8 cellular contexts compared by ENCODE assay signal in the genomic region with DNA sequence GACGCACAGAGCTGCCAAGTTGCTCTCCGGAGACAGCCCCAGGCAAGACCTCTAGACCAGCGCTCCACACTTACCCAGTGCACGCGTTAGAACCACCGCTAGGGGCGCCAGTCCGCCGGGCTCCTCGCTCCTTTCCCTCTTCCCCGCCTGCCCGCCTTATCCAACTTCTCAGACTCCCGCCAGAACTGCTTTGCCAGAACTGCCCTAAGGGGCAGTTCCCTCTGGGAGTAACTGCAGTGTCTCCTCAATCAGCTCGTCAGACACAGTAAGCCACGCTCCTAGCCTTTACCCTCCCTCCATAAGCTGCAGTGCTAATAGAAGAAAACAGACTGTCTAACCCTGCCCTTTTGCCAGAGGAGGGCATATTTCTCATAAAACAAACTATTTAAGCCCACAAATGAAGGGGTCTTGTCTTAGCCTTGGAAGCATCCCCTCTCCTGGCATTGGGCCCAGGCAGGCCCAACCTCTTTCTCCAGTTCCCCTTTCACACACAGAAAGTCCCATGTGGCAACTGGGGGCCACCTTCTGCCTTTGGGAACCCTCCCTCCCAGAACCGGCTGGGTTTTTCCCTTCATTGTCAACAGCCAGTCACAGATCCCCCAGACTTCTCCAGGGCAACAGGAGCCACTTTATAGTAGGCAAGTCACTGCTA. TPM values are rescaled to one million over a fixed set of nuclear protein-coding genes. Genes with fewer than 3 reads are reported as not detected.
DNase-seq lines count a peak whose midpoint lies in the region; ATAC-seq and TF ChIP-seq lines count a peak whose summit lies in the region.

No MANE protein-coding gene starts in this region.

- peak overlapping the region; percentile 59 for H3K27ac Mint-ChIP-seq in endothelial cell (ENCODE audit: unreplicated experiment)

- no peak for ATAC-seq in GM21576 (IDR thresholded peaks at IDR 0.05; ENCODE audit: unreplicated experiment)

- no peaks in the 10 kb centered on the region for H3K9me3 Mint-ChIP-seq in endothelial cell (ENCODE audit: unreplicated experiment)

- H3K4me1 Mint-ChIP-seq in endothelial cell (ENCODE audit: unreplicated experiment): peaks cover 68% of the 10 kb centered on the region

- peak; percentile 97 for TF ChIP-seq CTCF in GM12875 (IDR thresholded peaks at IDR 0.05; ENCODE audit: borderline replicate concordance, insufficient read depth, low read depth, low read length)
- peak; percentile 91 for TF ChIP-seq CTCF in endothelial cell (IDR thresholded peaks at IDR 0.05; ENCODE audit: unreplicated experiment)

- peaks cover 20% of the 10 kb centered on the region for H3K27me3 Mint-ChIP-seq in endothelial cell (ENCODE audit: unreplicated experiment)

- peak overlapping the region; percentile 87 for H3K4me3 Mint-ChIP-seq in endothelial cell (ENCODE audit: unreplicated experiment)

- peak overlapping the region; percentile 31 for H3K4me3 ChIP-seq in GM12875 (ENCODE audit: low read depth, low read length)

- H3K36me3 Mint-ChIP-seq in endothelial cell (ENCODE audit: low read depth, unreplicated experiment): peaks cover 40% of the 10 kb centered on the region

- peak in 73 of 76 experiments; percentile 21 to 87 (median 69) for DNase-seq in HUDEP-2 (lab: John Stamatoyannopoulos, UW; ENCODE audit: unreplicated experiment in 76 of 76)
- DNase-seq in NOMO-1 treated with dmso at 0.1 percent for 144 hours (lab: John Stamatoyannopoulos, UW; ENCODE audit: unreplicated experiment): peak; percentile 59
- DNase-seq in activated CD8-positive, alpha-beta memory T cell treated with anti-CD3 and anti-CD28 coated beads, Interleukin-2, amount 50 U/mL, for 24 hours (ENCODE audit: extremely low read depth): peak; percentile 57
- DNase-seq in endothelial cell (ENCODE audit: low spot score): peak; percentile 94
- peak; percentile 89 for DNase-seq in midbrain (lab: John Stamatoyannopoulos, UW)
- peak; percentile 62 to 64 for DNase-seq in stimulated activated CD8-positive, alpha-beta memory T cell treated with anti-CD3 and anti-CD28 coated beads, Interleukin-15, amount 100 ng/mL, for 48 hours (ENCODE audit: low read depth in 2 of 2)

RNA-seq across cellular contexts. Expression of a gene that starts 3.7 kb away (rescaled TPM):
- 153 TPM for total RNA-seq in endothelial cell (ENCODE audit: unreplicated experiment)

RNA-seq across cellular contexts. Expression of a gene that starts 55.9 kb away (rescaled TPM):
- 11.9 TPM for total RNA-seq in endothelial cell (ENCODE audit: unreplicated experiment)
